Comparison of ENCODE assay signal across 8 cellular contexts in genomic region chr12:685388-685787, GRCh38.
DNase-seq lines count a peak whose midpoint lies in the region; ATAC-seq and TF ChIP-seq lines count a peak whose summit lies in the region.

No MANE protein-coding gene starts in this region.

- no peak overlapping the region for H3K27ac ChIP-seq in coronary artery

- no peak for TF ChIP-seq CTCF in coronary artery (IDR thresholded peaks at IDR 0.05)

- H3K4me3 ChIP-seq in coronary artery, result no peak overlapping the region

- DNase-seq in T-helper 22 cell (ENCODE audit: low read depth) (peak; percentile 84), astrocyte of the hippocampus (ENCODE audit: low read depth, low spot score) (peak; percentile 63), foreskin melanocyte (no peak), coronary artery (ENCODE audit: low spot score) (no peak), HuH-7.5 (ENCODE audit: low spot score) (no peak)
- peak; percentile 46 to 47 for DNase-seq in stimulated activated CD4-positive, alpha-beta T cell treated with anti-CD3 and anti-CD28 coated beads, Interleukin-12 subunit alpha, Interleukin-12 subunit beta, amount 100 ng/mL, for 24 hours (ENCODE audit: low read depth in 2 of 2)

- ATAC-seq in GM19351 (IDR thresholded peaks at IDR 0.05; ENCODE audit: unreplicated experiment) (peak; percentile 71), HG03342 (IDR thresholded peaks at IDR 0.05; ENCODE audit: unreplicated experiment) (peak; percentile 77)

Comparison
In these comparisons a context has a peak if more than half of its experiments do, and no peak if none do; other contexts are left out.
1. DNase-seq: peak in T-helper 22 cell (single experiment), astrocyte of the hippocampus (single experiment) and stimulated activated CD4-positive, alpha-beta T cell treated with anti-CD3 and anti-CD28 coated beads, Interleukin-12 subunit alpha, Interleukin-12 subunit beta, amount 100 ng/mL, for 24 hours (2 of 2); none in foreskin melanocyte (single experiment), coronary artery (single experiment) and HuH-7.5 (single experiment).